Comparison of ENCODE assay signal across 9 cellular contexts in the genomic region with DNA sequence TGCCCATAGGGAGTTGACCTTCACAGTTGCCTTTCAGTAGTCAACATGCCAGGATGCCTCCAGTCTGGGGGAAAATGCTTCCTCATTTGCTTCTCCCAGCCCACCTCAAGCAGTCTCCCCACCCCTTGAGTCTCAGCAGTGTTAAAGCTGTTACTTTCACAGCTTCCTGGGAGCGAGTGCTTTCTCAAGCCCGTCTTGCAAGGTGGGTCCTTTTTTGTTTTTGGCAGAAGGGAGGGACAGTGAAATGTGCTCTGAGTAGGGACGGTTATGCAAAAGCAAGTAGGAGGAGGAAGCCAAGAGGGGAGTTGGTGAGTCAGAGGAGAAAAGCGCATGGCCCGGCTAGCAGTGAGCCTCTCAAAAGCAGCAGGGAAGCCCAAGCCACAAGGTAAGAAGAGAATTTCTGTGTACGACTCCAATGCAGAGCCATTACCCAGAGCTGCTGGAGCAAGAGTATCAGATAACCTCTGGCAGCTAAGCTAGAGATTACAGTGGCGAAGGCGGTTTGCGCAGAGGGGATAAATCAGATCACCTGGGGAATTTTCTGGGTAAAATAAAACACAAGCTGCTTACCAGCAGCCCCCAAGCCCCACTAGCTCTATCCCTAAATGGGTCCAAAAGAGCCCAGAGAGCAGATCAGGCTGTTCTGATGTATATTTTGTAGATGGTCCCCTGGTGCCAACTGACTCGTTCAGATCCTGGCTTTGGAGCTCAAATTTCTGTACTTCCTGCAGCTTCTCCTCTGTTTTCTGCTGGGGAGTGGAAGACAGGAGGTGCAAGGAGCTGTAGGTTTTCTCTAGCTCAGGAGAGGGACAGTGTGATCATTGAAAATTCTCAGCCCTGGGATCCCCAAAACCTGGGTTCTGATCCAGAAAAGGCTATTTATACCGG. TPM values are rescaled to one million over a fixed set of nuclear protein-coding genes. Genes with fewer than 3 reads are reported as not detected.
DNase-seq lines count a peak whose midpoint lies in the region; ATAC-seq, FAIRE-seq and TF ChIP-seq lines count a peak whose summit lies in the region.
"Had no signal": no experiment of that assay in that cellular context is flagged by ENCODE, and none has a peak within 500 bp of the region (broad histone marks: within the 10 kb centered on the region; RNA-seq: fewer than 3 reads in every experiment).

A gene (plus strand): TSS at position 316 of the 888 bp plus-strand sequence. CDS start 10,252 bp downstream, outside the sequence.

- H3K36me3 Mint-ChIP-seq in immature natural killer cell, result no peaks in the 10 kb centered on the region

- intact Hi-C loops in Right ventricle myocardium inferior (cut with DNase I), result no loop called here

- no peaks in the 10 kb centered on the region for H3K36me3 ChIP-seq in cardiac muscle cell
- no peaks in the 10 kb centered on the region for H3K36me3 ChIP-seq in OCI-LY3 (replicated peaks; ENCODE audit: low read depth, low read length)
- no peaks in the 10 kb centered on the region for H3K36me3 ChIP-seq in gastroesophageal sphincter

- no peaks in the 10 kb centered on the region for H3K4me1 Mint-ChIP-seq in immature natural killer cell

- no peak for ATAC-seq in Right ventricle myocardium inferior
- ATAC-seq in gastroesophageal sphincter, result peak; percentile 62
- ATAC-seq in GM21526 (IDR thresholded peaks at IDR 0.05; ENCODE audit: low FRiP score, unreplicated experiment), result no peak

- H4K20me1 ChIP-seq in OCI-LY3 (ENCODE audit: insufficient read depth, low read length), result no peaks in the 10 kb centered on the region

- no peak for TF ChIP-seq CTCF in cardiac muscle cell (IDR thresholded peaks at IDR 0.05; ENCODE audit: low read depth, low read length)
- no peak for TF ChIP-seq CTCF in OCI-LY3 (IDR thresholded peaks at IDR 0.05; ENCODE audit: low read depth, low read length)
- no peak for TF ChIP-seq CTCF in gastroesophageal sphincter (IDR thresholded peaks at IDR 0.05)

- peak within 1 kb of the TSS; percentile 62 for H3K4me2 ChIP-seq in OCI-LY3 (ENCODE audit: low read length)

- FAIRE-seq in urothelium cell line (lab: Jason Lieb, UNC), result no peak

- H3K9ac ChIP-seq in OCI-LY3 (ENCODE audit: low read length), result no peak within 1 kb of the TSS

- no peak within 1 kb of the TSS for H3K27ac ChIP-seq in cardiac muscle cell
- H3K27ac ChIP-seq in OCI-LY3 (ENCODE audit: low read length), result no peak within 1 kb of the TSS
- no peak within 1 kb of the TSS for H3K27ac ChIP-seq in gastroesophageal sphincter
- H3K27ac ChIP-seq: skin epidermis had no signal

- H3K4me3 ChIP-seq in cardiac muscle cell (no peak within 1 kb of the TSS), OCI-LY3 (ENCODE audit: low read length) (peak within 1 kb of the TSS; percentile 53), gastroesophageal sphincter (no peak within 1 kb of the TSS)
- H3K4me3 ChIP-seq: skin epidermis had no signal

- no peak for TF ChIP-seq EP300 in gastroesophageal sphincter (IDR thresholded peaks at IDR 0.05)

- DNase-seq in cardiac muscle cell (ENCODE audit: low read depth in 1 of 2, low spot score in 1 of 2), result peak; percentile 64 to 74
- no peak for DNase-seq in Right ventricle myocardium inferior (ENCODE audit: missing footprints)
- DNase-seq in urothelium cell line (ENCODE audit: low spot score), result peak; percentile 85
- DNase-seq in immature natural killer cell, result no peak
- DNase-seq in activated gamma-delta T cell treated with Interleukin-2 at 50 U/mL for 16 hours, result no peak

- H2AFZ ChIP-seq in OCI-LY3 (ENCODE audit: low read depth, low read length), result peak within 1 kb of the TSS; percentile 64

- H3K4me3 Mint-ChIP-seq in immature natural killer cell, result no peak within 1 kb of the TSS

- H3K4me1 ChIP-seq in cardiac muscle cell (ENCODE audit: low read depth) (peaks cover 6% of the 10 kb centered on the region), OCI-LY3 (ENCODE audit: low read length) (peaks cover 11% of the 10 kb centered on the region), gastroesophageal sphincter (peaks cover 0 to 9% (median 0%) of the 10 kb centered on the region in 3 donors)

- H3K79me2 ChIP-seq in OCI-LY3 (ENCODE audit: low read length), result no peaks in the 10 kb centered on the region

- H3K9me3 Mint-ChIP-seq in immature natural killer cell, result no peaks in the 10 kb centered on the region

- 7 to 15% methylated on average over 4 to 9 of the region's 11 CpGs for WGBS in gastroesophageal sphincter (ENCODE audit: low coverage in 1 of 2), 2 donors

- H3K27me3 ChIP-seq in cardiac muscle cell, result peaks cover 5% of the 10 kb centered on the region
- H3K27me3 ChIP-seq in OCI-LY3 (ENCODE audit: low read depth, low read length), result peaks cover 61% of the 10 kb centered on the region
- peaks cover 38% of the 10 kb centered on the region for H3K27me3 ChIP-seq in gastroesophageal sphincter

- H3K27me3 Mint-ChIP-seq in immature natural killer cell (ENCODE audit: low read depth in 3 of 3), result peaks cover 3 to 23% (median 6%) of the 10 kb centered on the region in 3 donors

- TF ChIP-seq POLR2A in gastroesophageal sphincter (IDR thresholded peaks at IDR 0.05), result no peak

- H3K9me3 ChIP-seq in cardiac muscle cell (ENCODE audit: low read depth) (no peaks in the 10 kb centered on the region), OCI-LY3 (ENCODE audit: insufficient read depth, low read length) (no peaks in the 10 kb centered on the region), gastroesophageal sphincter (no peaks in the 10 kb centered on the region)

- no peak within 1 kb of the TSS for H3K27ac Mint-ChIP-seq in immature natural killer cell

RNA-seq across cellular contexts. Expression of the gene that starts here (rescaled TPM):
- total RNA-seq in cardiac muscle cell (0.63 TPM in 1 of 2 replicates, not detected in the other), Right ventricle myocardium inferior (not detected), gastroesophageal sphincter (1 to 10 TPM in 1 of 4 donors, under 1 TPM in 1, not detected in 2; 0.15 to 4.3 TPM)
- polyA plus RNA-seq in cardiac muscle cell (not detected in 2 replicates), immature natural killer cell (not detected)

Comparison
In these comparisons a context has a peak if more than half of its experiments do, and no peak if none do; other contexts are left out.
1. Peak in DNase-seq in cardiac muscle cell; RNA of the gene not detected or under 1 TPM.